12 cellular contexts compared by ENCODE assay signal in genomic region chr3:73727117-73727802, GRCh38.
DNase-seq lines count a peak whose midpoint lies in the region; ATAC-seq and TF ChIP-seq lines count a peak whose summit lies in the region.
"Had no signal": no experiment of that assay in that cellular context is flagged by ENCODE, and none has a peak within 500 bp of the region (broad histone marks: within the 10 kb centered on the region; RNA-seq: fewer than 3 reads in every experiment).

No MANE protein-coding gene starts in this region.

- no peaks in the 10 kb centered on the region for H3K36me3 Mint-ChIP-seq in naive thymus-derived CD4-positive, alpha-beta T cell
- H3K36me3 Mint-ChIP-seq: IgD-negative memory B cell had no signal

- intact Hi-C loops in heart right ventricle (cut with DNase I) = no loop called here
- intact Hi-C loops in psoas muscle (cut with DNase I) = loop anchor here in 1 of 2 donors (5.0 to 10.0 kb wide), 2 partner anchors 105 to 222 kb away; partner anchors contain the start of gene PDZRN3
- intact Hi-C loops in naive thymus-derived CD4-positive, alpha-beta T cell (cut with micrococcal nuclease) = no loop called here

- POLR2A ChIA-PET in naive thymus-derived CD4-positive, alpha-beta T cell (lab: Charles Lee) = no interaction called here

- no peaks in the 10 kb centered on the region for H3K27me3 ChIP-seq in heart right ventricle
- no peaks in the 10 kb centered on the region for H3K27me3 ChIP-seq in psoas muscle (ENCODE audit: insufficient read depth in 3 of 3, low read length in 2 of 3)
- H3K27me3 ChIP-seq in naive thymus-derived CD4-positive, alpha-beta T cell (ENCODE audit: control insufficient read depth in 2 of 2, insufficient read depth in 2 of 2, low read length in 2 of 2) = no peaks in the 10 kb centered on the region

- peaks cover 0 to 11% (median 5%) of the 10 kb centered on the region in 11 donors for H3K9me3 Mint-ChIP-seq in naive thymus-derived CD4-positive, alpha-beta T cell

- no peak overlapping the region for H3K4me3 ChIP-seq in heart right ventricle
- no peak overlapping the region for H3K4me3 ChIP-seq in psoas muscle
- no peak overlapping the region for H3K4me3 ChIP-seq in naive thymus-derived CD4-positive, alpha-beta T cell (ENCODE audit: low read length)

- H3K4me1 Mint-ChIP-seq in naive thymus-derived CD4-positive, alpha-beta T cell = no peaks in the 10 kb centered on the region

- CTCF ChIA-PET in naive thymus-derived CD4-positive, alpha-beta T cell (lab: Charles Lee) = no interaction called here

- H3K9me3 ChIP-seq in heart right ventricle (no peaks in the 10 kb centered on the region), psoas muscle (no peaks in the 10 kb centered on the region)
- H3K9me3 ChIP-seq in naive thymus-derived CD4-positive, alpha-beta T cell (ENCODE audit: control insufficient read depth in 2 of 3, low read length in 3 of 3) = no peaks in the 10 kb centered on the region

- peak; percentile 97 for DNase-seq in EH (ENCODE audit: low read depth)
- peak; percentile 55 for DNase-seq in amniotic stem cell (lab: John Stamatoyannopoulos, UW)
- no peak for DNase-seq in heart right ventricle
- DNase-seq in psoas muscle = peak; percentile 46 to 50
- DNase-seq in NCI-H774 (lab: John Stamatoyannopoulos, UW) = no peak
- no peak for DNase-seq in naive thymus-derived CD4-positive, alpha-beta T cell
- no peak for DNase-seq in SHP77 treated with DMSO at 0.1 percent for 48 hours (lab: John Stamatoyannopoulos, UW)
- DNase-seq: DMS79; PC-3; stimulated activated CD4-positive, alpha-beta T cell treated with anti-CD3 and anti-CD28 coated beads, Interleukin-4, amount 100 ng/mL, for 24 hours had no signal

- ATAC-seq in heart right ventricle = peak; percentile 22 to 78 (median 45)
- ATAC-seq in psoas muscle = peak in 3 of 4 donors; percentile 51 to 68 (median 54)
- ATAC-seq in naive thymus-derived CD4-positive, alpha-beta T cell = no peak
- no peak for ATAC-seq in GM18498 (IDR thresholded peaks at IDR 0.05; ENCODE audit: unreplicated experiment)
- ATAC-seq: PC-3 had no signal

- TF ChIP-seq CTCF in heart right ventricle (IDR thresholded peaks at IDR 0.05) = no peak
- no peak for TF ChIP-seq CTCF in psoas muscle (IDR thresholded peaks at IDR 0.05)

- WGBS in heart right ventricle, 2 donors = 37 to 45% methylated on average over 8 of the region's 8 CpGs
- 16 to 28% (median 17%) methylated on average over 8 of the region's 8 CpGs for WGBS in psoas muscle, 3 donors

- H3K27me3 Mint-ChIP-seq in naive thymus-derived CD4-positive, alpha-beta T cell = no peaks in the 10 kb centered on the region

- peak overlapping the region in 2 of 10 donors; percentile 31 to 34 for H3K27ac ChIP-seq in heart right ventricle
- peak overlapping the region; percentile 60 for H3K27ac ChIP-seq in psoas muscle
- no peak overlapping the region for H3K27ac ChIP-seq in naive thymus-derived CD4-positive, alpha-beta T cell (ENCODE audit: low read depth, low read length)

- H3K36me3 ChIP-seq in heart right ventricle (no peaks in the 10 kb centered on the region), psoas muscle (ENCODE audit: insufficient read depth in 1 of 2, low read depth in 1 of 2) (no peaks in the 10 kb centered on the region)
- no peaks in the 10 kb centered on the region for H3K36me3 ChIP-seq in naive thymus-derived CD4-positive, alpha-beta T cell (ENCODE audit: control insufficient read depth in 2 of 3, insufficient read depth in 3 of 3, low read length in 3 of 3)

- no peak overlapping the region for H3K4me3 Mint-ChIP-seq in naive thymus-derived CD4-positive, alpha-beta T cell
- H3K4me3 Mint-ChIP-seq: IgD-negative memory B cell had no signal

- no peak overlapping the region for H3K27ac Mint-ChIP-seq in naive thymus-derived CD4-positive, alpha-beta T cell
- H3K27ac Mint-ChIP-seq: IgD-negative memory B cell had no signal

- H3K4me1 ChIP-seq in heart right ventricle = peaks cover 0 to 25% (median 7%) of the 10 kb centered on the region in 9 donors
- H3K4me1 ChIP-seq in psoas muscle = peaks cover 36% of the 10 kb centered on the region
- no peaks in the 10 kb centered on the region for H3K4me1 ChIP-seq in naive thymus-derived CD4-positive, alpha-beta T cell (ENCODE audit: control insufficient read depth in 2 of 2, insufficient read depth in 2 of 2, low read length in 2 of 2)

Comparison
In these comparisons a context has a peak if more than half of its experiments do, and no peak if none do; other contexts are left out.
1. DNase-seq: peak in EH (single experiment), amniotic stem cell (single experiment) and psoas muscle (2 of 2); none in heart right ventricle (0 of 2), NCI-H774 (single experiment), naive thymus-derived CD4-positive, alpha-beta T cell (0 of 9) and SHP77 treated with DMSO at 0.1 percent for 48 hours (single experiment).
2. ATAC-seq: peak in heart right ventricle (8 of 8) and psoas muscle (3 of 4); none in naive thymus-derived CD4-positive, alpha-beta T cell (single experiment) and GM18498 (single experiment).